25 cellular contexts compared by ENCODE assay signal in genomic region chr6:125022391-125022989, GRCh38.
DNase-seq lines count a peak whose midpoint lies in the region; ATAC-seq, FAIRE-seq and TF ChIP-seq lines count a peak whose summit lies in the region.
"Had no signal": no experiment of that assay in that cellular context is flagged by ENCODE, and none has a peak within 500 bp of the region (broad histone marks: within the 10 kb centered on the region; RNA-seq: fewer than 3 reads in every experiment).

No MANE protein-coding gene starts in this region.

- peak; percentile 15 for FAIRE-seq in endometrium (lab: Jason Lieb, UNC)
- FAIRE-seq: GM12891 had no signal

- H3K4me3 ChIP-seq in testis: no peak overlapping the region
- H3K4me3 ChIP-seq: cardiac muscle cell, dorsolateral prefrontal cortex, thoracic aorta had no signal

- WGBS in testis, 2 donors: 44 to 60% methylated on average over 1 of the region's 1 CpG

- intact Hi-C loops in testis (cut with DNase I; ENCODE audit: low total_unique reads): no loop called here

- no peaks in the 10 kb centered on the region for H3K36me3 ChIP-seq in testis (ENCODE audit: low read depth, missing control alignments)
- H3K36me3 ChIP-seq: cardiac muscle cell, thoracic aorta had no signal

- no peaks in the 10 kb centered on the region for H3K9me3 ChIP-seq in testis
- H3K9me3 ChIP-seq: thoracic aorta had no signal

- H3K27ac ChIP-seq in testis: peak overlapping the region in 1 of 2 donors; percentile 6
- H3K27ac ChIP-seq: 22Rv1, cardiac muscle cell, dorsolateral prefrontal cortex, KMS-11, thoracic aorta had no signal

- peaks cover 17% of the 10 kb centered on the region for H3K4me1 ChIP-seq in testis

- H3K27me3 ChIP-seq in testis: no peaks in the 10 kb centered on the region
- H3K27me3 ChIP-seq: cardiac muscle cell, dorsolateral prefrontal cortex had no signal

- no peak for TF ChIP-seq POLR2A in testis (IDR thresholded peaks at IDR 0.05)

- CTCF ChIA-PET in GM10248 (lab: Yijun Ruan, JAX): no interaction called here

- DNase-seq in NCI-H146 (lab: John Stamatoyannopoulos, UW) (peak; percentile 14), NCI-H146 treated with DMSO at 0.1 percent for 48 hours (lab: John Stamatoyannopoulos, UW; ENCODE audit: unreplicated experiment) (no peak), left lobe of liver (ENCODE audit: low spot score) (no peak), testis (peak; percentile 60), GM10248 (ENCODE audit: extremely low spot score) (no peak)
- DNase-seq in effector CD4-positive, alpha-beta T cell: no peak
- DNase-seq: activated CD4-positive, alpha-beta T cell treated with anti-CD3 and anti-CD28 coated beads for 36 hours; activated naive CD4-positive, alpha-beta T cell treated with anti-CD3 and anti-CD28 coated beads for 36 hours; activated T-cell treated with anti-CD3 and anti-CD28 coated beads, Interleukin-2, amount 50 U/mL, for 72 hours; anterior cingulate cortex; DMS79 treated with DMSO at 0.1 percent for 48 hours; dorsolateral prefrontal cortex; NCI-H1930; nephron progenitor cell; SIG-M5; stimulated activated CD4-positive, alpha-beta T cell treated with anti-CD3 and anti-CD28 coated beads, Interleukin-1b, Interleukin-23, amount 100 ng/mL, for 48 hours; stimulated activated naive B cell treated with anti-CD40 and anti-IgM and Interleukin-4, amounts not matched to agents 10 μg/mL and 1 μg/mL and 100 μg/mL, for 72 hours; T-cell had no signal

- POLR2A ChIA-PET in GM10248 (lab: Yijun Ruan, JAX): no interaction called here

- ATAC-seq in left lobe of liver (peak; percentile 76), HG03520 (IDR thresholded peaks at IDR 0.05; ENCODE audit: unreplicated experiment) (no peak)
- ATAC-seq: activated CD4-positive, alpha-beta T cell treated with anti-CD3 and anti-CD28 coated beads for 36 hours; activated T-cell treated with anti-CD3 and anti-CD28 coated beads, Interleukin-2, amount 50 U/mL, for 72 hours; stimulated activated naive B cell treated with anti-CD40 and anti-IgM and Interleukin-4, amounts not matched to agents 10 μg/mL and 1 μg/mL and 100 μg/mL, for 72 hours; T-cell had no signal

- no peak for TF ChIP-seq CTCF in testis (IDR thresholded peaks at IDR 0.05)
- TF ChIP-seq CTCF in GM10248 (IDR thresholded peaks at IDR 0.05; ENCODE audit: control extremely low read depth, extremely low read depth, low read depth, missing control alignments): no peak

Comparison
In these comparisons a context has a peak if more than half of its experiments do, and no peak if none do; other contexts are left out.
1. DNase-seq: peak in NCI-H146 (single experiment) and testis (single experiment); none in NCI-H146 treated with DMSO at 0.1 percent for 48 hours (single experiment), left lobe of liver (single experiment), GM10248 (single experiment) and effector CD4-positive, alpha-beta T cell (single experiment).